Comparison of ENCODE assay signal across 8 cellular contexts in genomic region chr16:67935402-67936123, GRCh38. TPM values are rescaled to one million over a fixed set of nuclear protein-coding genes. Genes with fewer than 3 reads are reported as not detected.
DNase-seq lines count a peak whose midpoint lies in the region; ATAC-seq and TF ChIP-seq lines count a peak whose summit lies in the region.

No MANE protein-coding gene starts in this region.

- TF ChIP-seq CTCF in WTC11 (IDR thresholded peaks at IDR 0.05) (no peak), cardiac fibroblast (IDR thresholded peaks at IDR 0.05; ENCODE audit: low read depth, low read length) (no peak), smooth muscle cell (IDR thresholded peaks at IDR 0.05; ENCODE audit: borderline replicate concordance, insufficient read depth, poor library complexity, severe bottlenecking) (no peak)

- no peak overlapping the region for H2AFZ ChIP-seq in smooth muscle cell (ENCODE audit: low read depth)

- DNase-seq in AG08396 (ENCODE audit: low spot score) (peak; percentile 94), NCI-H2227 treated with DMSO at 0.1 percent for 48 hours (lab: John Stamatoyannopoulos, UW) (peak; percentile 91), WTC11 (ENCODE audit: low spot score) (peak; percentile 98), cardiac fibroblast (ENCODE audit: low read depth in 2 of 2) (peak; percentile 90 to 94), immature natural killer cell (peak; percentile 89 to 92 (median 91)), smooth muscle cell (lab: John Stamatoyannopoulos, UW; ENCODE audit: unreplicated experiment) (peak; percentile 46)

- H3K36me3 Mint-ChIP-seq in WTC11 (peaks cover 6% of the 10 kb centered on the region), immature natural killer cell (peaks cover 0 to 15% (median 11%) of the 10 kb centered on the region in 3 donors)

- H3K4me3 ChIP-seq in cardiac fibroblast (replicated peaks in 1 of 2; ENCODE audit: low read depth in 2 of 2, low read length in 2 of 2) = peak overlapping the region; percentile 92 to 97
- peak overlapping the region; percentile 87 for H3K4me3 ChIP-seq in smooth muscle cell

- peak overlapping the region; percentile 69 for H3K27ac ChIP-seq in smooth muscle cell (ENCODE audit: low read depth)

- H3K4me1 Mint-ChIP-seq in WTC11 (peaks cover 23% of the 10 kb centered on the region), immature natural killer cell (peaks cover 41 to 46% of the 10 kb centered on the region in 2 donors)

- no peaks in the 10 kb centered on the region for H3K27me3 Mint-ChIP-seq in WTC11 (ENCODE audit: low read depth)
- peaks cover 6 to 17% (median 16%) of the 10 kb centered on the region in 3 donors for H3K27me3 Mint-ChIP-seq in immature natural killer cell (ENCODE audit: low read depth in 3 of 3)

- no peaks in the 10 kb centered on the region for H3K36me3 ChIP-seq in smooth muscle cell (ENCODE audit: low read depth)

- H3K27me3 ChIP-seq in smooth muscle cell (ENCODE audit: low read depth) = no peaks in the 10 kb centered on the region

- in situ Hi-C loops in GM18951 (cut with MboI; ENCODE audit: low sequenced_read_pairs, unreplicated experiment) = no loop called here

- POLR2A ChIA-PET in WTC11 (lab: Charles Lee) = interaction anchor here (0.5 to 4.7 kb wide), 10 partner anchors 10 to 282 kb away, joined by 3 to 30 read pairs (median 4); partner anchors contain the start of genes ACD, NFATC3, NRN1L and PSKH1

- TF ChIP-seq POLR2A in GM18951 (IDR thresholded peaks at IDR 0.05; ENCODE audit: extremely low read depth, insufficient read depth, insufficient read length) = peak; percentile 93

- WGBS in smooth muscle cell (ENCODE audit: low lambda C conversion rate) = under 1% methylated on average over 55 of the region's 55 CpGs

- H3K4me1 ChIP-seq in smooth muscle cell (ENCODE audit: low read depth) = peaks cover 12% of the 10 kb centered on the region

- H3K4me3 Mint-ChIP-seq in WTC11 (peak overlapping the region; percentile 100), immature natural killer cell (peak overlapping the region; percentile 97 to 100 (median 99))

- H3K9me3 Mint-ChIP-seq in WTC11 (no peaks in the 10 kb centered on the region), immature natural killer cell (no peaks in the 10 kb centered on the region)

- H3K4me2 ChIP-seq in smooth muscle cell = peak overlapping the region; percentile 86

- peak overlapping the region; percentile 71 for H3K9ac ChIP-seq in smooth muscle cell (ENCODE audit: low read depth)

- H3K9me3 ChIP-seq in smooth muscle cell (replicated peaks; ENCODE audit: low read depth) = no peaks in the 10 kb centered on the region

- no peaks in the 10 kb centered on the region for H3F3A ChIP-seq in smooth muscle cell (ENCODE audit: low read depth)

- H4K20me1 ChIP-seq in smooth muscle cell (ENCODE audit: low read depth) = peaks cover 17% of the 10 kb centered on the region

- ATAC-seq in HG03175 (IDR thresholded peaks at IDR 0.05; ENCODE audit: unreplicated experiment) (peak; percentile 93), WTC11 (peak; percentile 92)

- H3K27ac Mint-ChIP-seq in WTC11 (peak overlapping the region; percentile 100), immature natural killer cell (peak overlapping the region; percentile 91 to 99 (median 96))

- H3K79me2 ChIP-seq in smooth muscle cell (ENCODE audit: low read depth) = no peaks in the 10 kb centered on the region

- CTCF ChIA-PET in WTC11 (lab: Charles Lee) = interaction anchor here (0.6 to 4.0 kb wide), 21 partner anchors 8 to 918 kb away, joined by 3 to 52 read pairs (median 6); partner anchors contain the start of genes C16orf86, ENKD1, LCAT and NRN1L

TF ChIP-seq in WTC11, 78 proteins besides CTCF, POLR2A, EP300 and RAD21 (continues in another document):
- no peak; the same call in 1 of the 2 replicates for TF ChIP-seq ATF1 (CRISPR knock-in tag; IDR thresholded peaks at IDR 0.05)
- TF ChIP-seq MLX (CRISPR knock-in tag; IDR thresholded peaks at IDR 0.05) = no peak
- peak; percentile 1; the same call in 1 of the 2 replicates for TF ChIP-seq ZNF121 (CRISPR knock-in tag; IDR thresholded peaks at IDR 0.05)
- no peak for TF ChIP-seq ATF3 (CRISPR knock-in tag; conservative IDR thresholded peaks at IDR 0.05)
- no peak for TF ChIP-seq RORB (CRISPR knock-in tag; IDR thresholded peaks at IDR 0.05)
- TF ChIP-seq E2F5 (CRISPR knock-in tag; IDR thresholded peaks at IDR 0.05) = peak; percentile 81; the same call in 1 of the 2 replicates
- peak; percentile 56; the same call in 1 of the 2 replicates for TF ChIP-seq ETV6 (CRISPR knock-in tag; IDR thresholded peaks at IDR 0.05)
- TF ChIP-seq TCF7 (CRISPR knock-in tag; IDR thresholded peaks at IDR 0.05; ENCODE audit: low read depth) = no peak; the same call in 1 of the 2 replicates
- TF ChIP-seq ZNF396 (CRISPR knock-in tag; IDR thresholded peaks at IDR 0.05; ENCODE audit: borderline replicate concordance) = no peak
- TF ChIP-seq MAX (CRISPR knock-in tag; IDR thresholded peaks at IDR 0.05) = peak; percentile 97
- peak; percentile 76 for TF ChIP-seq FOXK1 (CRISPR knock-in tag; IDR thresholded peaks at IDR 0.05)
- peak; percentile 94 for TF ChIP-seq USF2 (CRISPR knock-in tag; IDR thresholded peaks at IDR 0.05)

RNA-seq across cellular contexts. Expression of gene PSMB10, which starts 1.1 kb away (rescaled TPM):
- 34.8 to 40.9 TPM (median 35.3 TPM) in 3 replicates for total RNA-seq in WTC11 (2021)
- 1,000 to 10,000 TPM in 2 of 3 donors, 100 to 1,000 TPM in 1; 893 to 1,468 (median 1,114) TPM for polyA plus RNA-seq in immature natural killer cell
- total RNA-seq in smooth muscle cell = 17.3 and 18.5 TPM in 2 replicates
- polyA plus RNA-seq in smooth muscle cell = 38.4 and 44.7 TPM in 2 replicates

RNA-seq across cellular contexts. Expression of gene CTRL, which starts 3.9 kb away (rescaled TPM):
- total RNA-seq in WTC11 (2021) = 1.7 to 3.6 TPM (median 2.8 TPM) in 3 replicates
- polyA plus RNA-seq in immature natural killer cell = 1 to 10 TPM in 2 of 3 donors, under 1 TPM in 1; 0.59 to 2.9 (median 2.0) TPM
- total RNA-seq in smooth muscle cell = 0.18 and 0.90 TPM in 2 replicates
- 12.9 and 14.8 TPM in 2 replicates for polyA plus RNA-seq in smooth muscle cell

RNA-seq across cellular contexts. Expression of gene LCAT, which starts 8.4 kb away (rescaled TPM):
- total RNA-seq in WTC11 (2021) (23.3 to 38.3 TPM (median 25.8 TPM) in 3 replicates), smooth muscle cell (12.9 and 14.3 TPM in 2 replicates)
- polyA plus RNA-seq in immature natural killer cell (1 to 10 TPM in 1 of 3 donors, under 1 TPM in 1, not detected in 1; 0.14 to 1.3 TPM), smooth muscle cell (34.6 and 35.5 TPM in 2 replicates)

RNA-seq across cellular contexts. Expression of gene SLC12A4, which starts 32.9 kb away (rescaled TPM):
- total RNA-seq in WTC11 (2021) (67.5 to 94.1 TPM (median 73.7 TPM) in 3 replicates), smooth muscle cell (47.7 and 74.3 TPM in 2 replicates)
- polyA plus RNA-seq in immature natural killer cell (10 to 100 TPM in 1 of 3 donors, 1 to 10 TPM in 2; 5.1 to 10.5 (median 6.6) TPM), smooth muscle cell (92.4 and 107 TPM in 2 replicates)

RNA-seq across cellular contexts. Expression of gene PSKH1, which starts 42.5 kb away (rescaled TPM):
- total RNA-seq in WTC11 (2021) (29.0 to 32.6 TPM (median 31.6 TPM) in 3 replicates), smooth muscle cell (15.3 and 17.2 TPM in 2 replicates)
- polyA plus RNA-seq in immature natural killer cell (10 to 100 TPM; 16.4 to 40.6 (median 21.7) TPM), smooth muscle cell (35.2 and 36.0 TPM in 2 replicates)

Comparison
In these comparisons a context has a peak if more than half of its experiments do, and no peak if none do; other contexts are left out.
1. Peak in every context shown above with its lines: DNase-seq, ATAC-seq, H3K4me3 ChIP-seq and H3K27ac ChIP-seq.
2. DNase-seq: peak in every context shown above with its lines; median percentile 98 in WTC11; 94 in AG08396; 92 in cardiac fibroblast; 91 in NCI-H2227 treated with DMSO at 0.1 percent for 48 hours; 91 in immature natural killer cell; 46 in smooth muscle cell.